8 cellular contexts compared by ENCODE assay signal in genomic region chr1:27342778-27343638, GRCh38. TPM values are rescaled to one million over a fixed set of nuclear protein-coding genes. Genes with fewer than 3 reads are reported as not detected.
DNase-seq lines count a peak whose midpoint lies in the region; ATAC-seq and TF ChIP-seq lines count a peak whose summit lies in the region.

No MANE protein-coding gene starts in this region.

- H3K27me3 ChIP-seq in ectodermal cell (ENCODE audit: control insufficient read depth, insufficient read depth, low read length, poor library complexity, severe bottlenecking) (no peaks in the 10 kb centered on the region), neutrophil (no peaks in the 10 kb centered on the region)

- H3K36me3 ChIP-seq in ectodermal cell (ENCODE audit: control insufficient read depth, insufficient read depth, low read length): peaks cover 3% of the 10 kb centered on the region
- peaks cover 21% of the 10 kb centered on the region for H3K36me3 ChIP-seq in neutrophil

- WGBS in ectodermal cell, 2 experiments: 68 to 71% methylated on average over 31 of the region's 31 CpGs

- peak overlapping the region; percentile 1 for H3K4me3 ChIP-seq in ectodermal cell (ENCODE audit: insufficient read depth, low read depth, low read length)
- peak overlapping the region; percentile 81 to 88 for H3K4me3 ChIP-seq in neutrophil (ENCODE audit: low read depth in 1 of 2, low read length in 1 of 2)

- CTCF ChIA-PET in HEK293T (lab: Yijun Ruan, JAX): interaction anchor here (0.6 to 1.2 kb wide), 4 partner anchors 10 to 23 kb away, joined by 3 to 7 read pairs (median 4); partner anchors contain the start of gene MAP3K6

- H3K9me3 ChIP-seq in ectodermal cell (ENCODE audit: control insufficient read depth, low read length): no peaks in the 10 kb centered on the region
- H3K9me3 ChIP-seq in neutrophil: no peaks in the 10 kb centered on the region

- DNase-seq in NCI-H187 (lab: John Stamatoyannopoulos, UW): peak; percentile 44 to 51
- no peak for DNase-seq in HEK293T (ENCODE audit: extremely low spot score)

- POLR2A ChIA-PET in HEK293T (lab: Yijun Ruan, JAX): interaction anchor here (1.3 to 2.8 kb wide), 2 partner anchors 20 to 23 kb away, joined by 3 to 24 read pairs; partner anchors contain the start of genes MAP3K6 and TMEM222

- H3K4me1 ChIP-seq in ectodermal cell (ENCODE audit: control insufficient read depth, insufficient read depth, low read length): peaks cover 43% of the 10 kb centered on the region
- H3K4me1 ChIP-seq in neutrophil (ENCODE audit: control insufficient read depth in 1 of 2, insufficient read depth in 1 of 2, low read depth in 1 of 2, low read length in 1 of 2): peaks cover 61 to 62% of the 10 kb centered on the region in 2 experiments

- H3K27ac ChIP-seq in ectodermal cell (ENCODE audit: insufficient read depth, low read depth, low read length, poor library complexity, severe bottlenecking) (no peak overlapping the region), neutrophil (peak overlapping the region; percentile 99)

- no peak for TF ChIP-seq CTCF in neutrophil (IDR thresholded peaks at IDR 0.05)

- ATAC-seq in GM18511 (IDR thresholded peaks at IDR 0.05; ENCODE audit: unreplicated experiment) (peak; percentile 51), HG03565 (IDR thresholded peaks at IDR 0.05; ENCODE audit: unreplicated experiment) (no peak), HG02973 (IDR thresholded peaks at IDR 0.05; ENCODE audit: unreplicated experiment) (no peak)
- ATAC-seq in activated CD4-positive, CD25-positive, alpha-beta regulatory T cell treated with anti-CD3 and anti-CD28 coated beads, Interleukin-2, amount 50 U/mL, for 24 hours: peak; percentile 57 to 62

TF ChIP-seq in HEK293T, 16 proteins besides CTCF, POLR2A, EP300 and RAD21:
- no peak for TF ChIP-seq ZNF384 (IDR thresholded peaks at IDR 0.05)
- TF ChIP-seq SP1 (IDR thresholded peaks at IDR 0.05): no peak
- TF ChIP-seq FOXK2 (IDR thresholded peaks at IDR 0.05): no peak
- TF ChIP-seq BHLHE40 (IDR thresholded peaks at IDR 0.05; ENCODE audit: borderline replicate concordance): no peak
- no peak for TF ChIP-seq ELF4 (IDR thresholded peaks at IDR 0.05)
- TF ChIP-seq FOXM1 (IDR thresholded peaks at IDR 0.05; ENCODE audit: borderline replicate concordance): no peak
- TF ChIP-seq TARDBP (IDR thresholded peaks at IDR 0.05): no peak
- no peak for TF ChIP-seq FOXA1 (IDR thresholded peaks at IDR 0.05)
- no peak for TF ChIP-seq CTBP1 (IDR thresholded peaks at IDR 0.05; ENCODE audit: borderline replicate concordance)
- TF ChIP-seq LEF1 (IDR thresholded peaks at IDR 0.05; ENCODE audit: borderline replicate concordance): no peak

RNA-seq across cellular contexts. Expression of gene SYTL1, which starts 1.2 kb away (rescaled TPM):
- polyA plus RNA-seq in ectodermal cell (2013, experiment 1 of 4): 12.0 TPM
- 12.4 TPM for polyA plus RNA-seq in ectodermal cell (2013, experiment 2 of 4)
- 12.6 TPM for polyA plus RNA-seq in ectodermal cell (2013, experiment 3 of 4)
- 14.8 TPM for polyA plus RNA-seq in ectodermal cell (2013, experiment 4 of 4)

RNA-seq across cellular contexts. Expression of gene TMEM222, which starts 21.0 kb away (rescaled TPM):
- 32.7 TPM for polyA plus RNA-seq in ectodermal cell (2013, experiment 1 of 4)
- 34.6 TPM for polyA plus RNA-seq in ectodermal cell (2013, experiment 2 of 4)
- polyA plus RNA-seq in ectodermal cell (2013, experiment 3 of 4): 22.1 TPM
- 25.3 TPM for polyA plus RNA-seq in ectodermal cell (2013, experiment 4 of 4)

RNA-seq across cellular contexts. Expression of gene MAP3K6, which starts 23.8 kb away (rescaled TPM):
- 27.7 TPM for polyA plus RNA-seq in ectodermal cell (2013, experiment 1 of 4)
- 27.2 TPM for polyA plus RNA-seq in ectodermal cell (2013, experiment 2 of 4)
- 20.3 TPM for polyA plus RNA-seq in ectodermal cell (2013, experiment 3 of 4)
- 22.7 TPM for polyA plus RNA-seq in ectodermal cell (2013, experiment 4 of 4)

RNA-seq across cellular contexts. Expression of gene FCN3, which starts 31.6 kb away (rescaled TPM):
- not detected for polyA plus RNA-seq in ectodermal cell (2013, experiment 1 of 4)
- polyA plus RNA-seq in ectodermal cell (2013, experiment 2 of 4): not detected
- polyA plus RNA-seq in ectodermal cell (2013, experiment 3 of 4): 0.37 TPM
- polyA plus RNA-seq in ectodermal cell (2013, experiment 4 of 4): not detected

RNA-seq across cellular contexts. Expression of gene CD164L2, which starts 40.1 kb away (rescaled TPM):
- polyA plus RNA-seq in ectodermal cell (2013, experiment 1 of 4): 2.0 TPM
- 1.8 TPM for polyA plus RNA-seq in ectodermal cell (2013, experiment 2 of 4)
- 1.7 TPM for polyA plus RNA-seq in ectodermal cell (2013, experiment 3 of 4)
- 2.7 TPM for polyA plus RNA-seq in ectodermal cell (2013, experiment 4 of 4)

Comparison
In these comparisons a context has a peak if more than half of its experiments do, and no peak if none do; other contexts are left out.
1. ATAC-seq: peak in GM18511 (single experiment) and activated CD4-positive, CD25-positive, alpha-beta regulatory T cell treated with anti-CD3 and anti-CD28 coated beads, Interleukin-2, amount 50 U/mL, for 24 hours (2 of 2); none in HG03565 (single experiment) and HG02973 (single experiment).